ENCODE assay signal across 30 cellular contexts in the genomic region with DNA sequence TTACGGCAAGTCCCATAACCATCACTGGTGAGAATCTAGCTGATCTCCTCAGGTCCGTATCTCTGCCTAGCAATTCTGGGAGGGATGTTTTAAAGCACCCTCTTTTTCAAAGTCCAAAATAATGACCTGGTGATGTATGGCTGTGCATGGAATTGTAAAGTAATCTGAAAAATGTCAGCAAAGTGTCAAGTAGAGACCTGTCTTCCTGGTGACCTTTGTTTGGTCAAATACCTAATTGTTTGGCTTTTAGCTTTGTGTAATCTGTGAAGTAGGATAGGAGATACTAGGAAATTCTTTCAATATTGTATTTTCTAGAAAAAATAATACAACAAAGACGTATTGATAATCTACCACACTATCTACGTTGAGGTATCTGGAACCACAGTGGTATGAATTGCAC. TPM values are rescaled to one million over a fixed set of nuclear protein-coding genes. Genes with fewer than 3 reads are reported as not detected.
"Had no signal": no experiment of that assay in that cellular context is flagged by ENCODE, and none has a peak within 500 bp of the region (broad histone marks: within the 10 kb centered on the region; RNA-seq: fewer than 3 reads in every experiment).

No MANE protein-coding gene starts in this region.

- H3K27me3 ChIP-seq: colonic mucosa, esophagus muscularis mucosa, foreskin keratinocyte, gastroesophageal sphincter, heart left ventricle, hepatocyte, left lung had no signal

- H3K36me3 Mint-ChIP-seq: immature natural killer cell, mesothelial cell of epicardium, naive B cell had no signal

- H3K4me3 Mint-ChIP-seq: dendritic cell treated with granulocyte-macrophage colony-stimulating factor and Interleukin-4, amounts not matched to agents 40 ng/mL and 50 ng/mL, for 4 days; effector memory CD8-positive, alpha-beta T cell; immature natural killer cell; mesothelial cell of epicardium; naive B cell had no signal

- DNase-seq: colonic mucosa; cortex of kidney; effector CD8-positive, alpha-beta T cell; effector memory CD8-positive, alpha-beta T cell; foreskin keratinocyte; heart left ventricle; hypothalamus; immature natural killer cell; islet precursor cell; kidney; kidney glomerular epithelial cell; left cardiac atrium; left lung; left ventricle myocardium superior; lower lobe of right lung; mesenchymal stem cell; mucosa of descending colon; naive B cell had no signal

- H3K4me1 ChIP-seq: colonic mucosa, esophagus muscularis mucosa, foreskin keratinocyte, gastroesophageal sphincter, heart left ventricle, left lung, lower lobe of right lung had no signal

- H3K36me3 ChIP-seq: colonic mucosa, esophagus muscularis mucosa, gastroesophageal sphincter, heart left ventricle, left lung, lower lobe of right lung had no signal

- H3K9me3 ChIP-seq: colonic mucosa, esophagus muscularis mucosa, gastroesophageal sphincter, heart left ventricle, left lung, lower lobe of right lung, mucosa of descending colon had no signal

- H3K4me3 ChIP-seq: colonic mucosa, esophagus muscularis mucosa, gastroesophageal sphincter, heart left ventricle, hepatocyte, left lung, lower lobe of right lung, mucosa of descending colon had no signal

- H3K4me1 Mint-ChIP-seq: immature natural killer cell, mesothelial cell of epicardium, naive B cell had no signal

- H3K27ac Mint-ChIP-seq: dendritic cell treated with granulocyte-macrophage colony-stimulating factor and Interleukin-4, amounts not matched to agents 40 ng/mL and 50 ng/mL, for 4 days; effector memory CD8-positive, alpha-beta T cell; immature natural killer cell; mesothelial cell of epicardium; naive B cell had no signal

- H3K27me3 Mint-ChIP-seq: dendritic cell treated with granulocyte-macrophage colony-stimulating factor and Interleukin-4, amounts not matched to agents 40 ng/mL and 50 ng/mL, for 4 days; effector memory CD8-positive, alpha-beta T cell had no signal

- H3K27ac ChIP-seq: colonic mucosa, esophagus muscularis mucosa, foreskin keratinocyte, gastroesophageal sphincter, heart left ventricle, hepatocyte, left lung, lower lobe of right lung had no signal

- H3K9me3 Mint-ChIP-seq: dendritic cell treated with granulocyte-macrophage colony-stimulating factor and Interleukin-4, amounts not matched to agents 40 ng/mL and 50 ng/mL, for 4 days; effector memory CD8-positive, alpha-beta T cell; immature natural killer cell; mesothelial cell of epicardium had no signal

- ATAC-seq: effector memory CD8-positive, alpha-beta T cell; foreskin keratinocyte; gastroesophageal sphincter; heart left ventricle; left cardiac atrium; left lung; left ventricle myocardium superior; lower lobe of right lung; mucosa of descending colon had no signal

RNA-seq across cellular contexts. Expression of gene ABCB5, which starts 51.0 kb away (rescaled TPM):
- total RNA-seq: dermis microvascular lymphatic vessel endothelial cell, endothelial cell of umbilical vein, epithelial cell of proximal tubule, foreskin keratinocyte, frontal cortex, left cardiac atrium, left ventricle myocardium superior, lung microvascular endothelial cell had no signal
- polyA plus RNA-seq: endothelial cell of umbilical vein, esophagus, fibroblast of lung, foreskin keratinocyte, heart left ventricle, hepatocyte had no signal
